In genomic region chr7:123929107-123929506, GRCh38 we compare ENCODE assay signal across 1 cellular context.
TF ChIP-seq lines count a peak whose summit lies in the region.

No MANE protein-coding gene starts in this region.

TF ChIP-seq in HCT116, 20 proteins besides CTCF, POLR2A, EP300 and RAD21 (continued from another document):
- TF ChIP-seq ZBTB33 (IDR thresholded peaks at IDR 0.05; ENCODE audit: extremely low read depth, insufficient replicate concordance, low read length) (peak; percentile 31), ELF1 (IDR thresholded peaks at IDR 0.05; ENCODE audit: borderline replicate concordance, low read depth) (no peak), ZNF274 (IDR thresholded peaks at IDR 0.05; ENCODE audit: low read depth, low read length) (no peak), JUND (IDR thresholded peaks at IDR 0.05) (peak; percentile 87)
